13 cellular contexts compared by ENCODE assay signal in genomic region chr13:111920306-111920931, GRCh38.
DNase-seq lines count a peak whose midpoint lies in the region; TF ChIP-seq lines count a peak whose summit lies in the region.
"Had no signal": no experiment of that assay in that cellular context is flagged by ENCODE, and none has a peak within 500 bp of the region (broad histone marks: within the 10 kb centered on the region; RNA-seq: fewer than 3 reads in every experiment).

No MANE protein-coding gene starts in this region.

- TF ChIP-seq CTCF in endothelial cell (IDR thresholded peaks at IDR 0.05; ENCODE audit: unreplicated experiment) = no peak
- TF ChIP-seq CTCF in neural crest cell (conservative IDR thresholded peaks at IDR 0.05) = no peak
- TF ChIP-seq CTCF in stomach (IDR thresholded peaks at IDR 0.05) = no peak

- H3K9me3 Mint-ChIP-seq in endothelial cell (ENCODE audit: unreplicated experiment) = no peaks in the 10 kb centered on the region
- H3K9me3 Mint-ChIP-seq in neural crest cell = no peaks in the 10 kb centered on the region

- H3K4me3 Mint-ChIP-seq in endothelial cell (ENCODE audit: unreplicated experiment) (no peak overlapping the region), neural crest cell (no peak overlapping the region)

- intact Hi-C loops in stomach (cut with DNase I; ENCODE audit: low total_unique reads) = no loop called here

- H3K27me3 Mint-ChIP-seq in endothelial cell (ENCODE audit: unreplicated experiment) (peaks cover 7% of the 10 kb centered on the region), neural crest cell (ENCODE audit: low read depth) (no peaks in the 10 kb centered on the region)

- peak; percentile 49 for DNase-seq in activated effector memory CD4-positive, alpha-beta T cell treated with anti-CD3 and anti-CD28 coated beads, Interleukin-2, amount 50 U/mL, for 16 hours
- no peak for DNase-seq in activated effector memory CD4-positive, alpha-beta T cell treated with Interleukin-2 at 50 U/mL for 16 hours
- DNase-seq in endothelial cell (ENCODE audit: low spot score) = no peak
- no peak for DNase-seq in neural crest cell (ENCODE audit: low read depth, low spot score)
- peak; percentile 11 for DNase-seq in stomach
- no peak for DNase-seq in effector CD4-positive, alpha-beta T cell
- no peak for DNase-seq in stimulated activated CD4-positive, alpha-beta T cell treated with anti-CD3 and anti-CD28 coated beads, Interleukin-4, amount 100 ng/mL, for 4 hours
- no peak for DNase-seq in cerebellar nuclear complex (lab: John Stamatoyannopoulos, UW)
- DNase-seq: AML-193, DMS53, GF-D8 had no signal

- WGBS in stomach, 5 donors = 76 to 82% (median 81%) methylated on average over 20 to 21 of the region's 21 CpGs

- H3K27me3 ChIP-seq in stomach = peaks cover 0 to 48% (median 14%) of the 10 kb centered on the region in 3 donors
- H3K27me3 ChIP-seq: BLaER1 had no signal

- H3K36me3 Mint-ChIP-seq in endothelial cell (ENCODE audit: low read depth, unreplicated experiment) (peaks cover 3% of the 10 kb centered on the region), neural crest cell (ENCODE audit: low read depth) (no peaks in the 10 kb centered on the region)

- no peaks in the 10 kb centered on the region for H3K36me3 ChIP-seq in stomach
- H3K36me3 ChIP-seq: BLaER1 had no signal

- H3K4me1 ChIP-seq in stomach = no peaks in the 10 kb centered on the region
- H3K4me1 ChIP-seq: BLaER1 had no signal

- no peak overlapping the region for H3K4me3 ChIP-seq in stomach
- H3K4me3 ChIP-seq: BLaER1 had no signal

- TF ChIP-seq EP300 in stomach (IDR thresholded peaks at IDR 0.05) = no peak

- no peaks in the 10 kb centered on the region for H3K9me3 ChIP-seq in stomach
- H3K9me3 ChIP-seq: BLaER1 had no signal

- H3K4me1 Mint-ChIP-seq in endothelial cell (ENCODE audit: unreplicated experiment) (peaks cover 14% of the 10 kb centered on the region), neural crest cell (peaks cover 19% of the 10 kb centered on the region)

- H3K27ac Mint-ChIP-seq in endothelial cell (ENCODE audit: unreplicated experiment) = peak overlapping the region; percentile 80
- H3K27ac Mint-ChIP-seq in neural crest cell (ENCODE audit: unreplicated experiment) = peak overlapping the region; percentile 92

- TF ChIP-seq POLR2A in stomach (IDR thresholded peaks at IDR 0.05) = no peak

- no peak overlapping the region for H3K27ac ChIP-seq in stomach
- H3K27ac ChIP-seq: 22Rv1, BLaER1 had no signal

Comparison
In these comparisons a context has a peak if more than half of its experiments do, and no peak if none do; other contexts are left out.
1. DNase-seq: peak in activated effector memory CD4-positive, alpha-beta T cell treated with anti-CD3 and anti-CD28 coated beads, Interleukin-2, amount 50 U/mL, for 16 hours (single experiment) and stomach (single experiment); none in activated effector memory CD4-positive, alpha-beta T cell treated with Interleukin-2 at 50 U/mL for 16 hours (single experiment), endothelial cell (single experiment), neural crest cell (single experiment), effector CD4-positive, alpha-beta T cell (single experiment), stimulated activated CD4-positive, alpha-beta T cell treated with anti-CD3 and anti-CD28 coated beads, Interleukin-4, amount 100 ng/mL, for 4 hours (0 of 2) and cerebellar nuclear complex (0 of 2).